In the genomic region with DNA sequence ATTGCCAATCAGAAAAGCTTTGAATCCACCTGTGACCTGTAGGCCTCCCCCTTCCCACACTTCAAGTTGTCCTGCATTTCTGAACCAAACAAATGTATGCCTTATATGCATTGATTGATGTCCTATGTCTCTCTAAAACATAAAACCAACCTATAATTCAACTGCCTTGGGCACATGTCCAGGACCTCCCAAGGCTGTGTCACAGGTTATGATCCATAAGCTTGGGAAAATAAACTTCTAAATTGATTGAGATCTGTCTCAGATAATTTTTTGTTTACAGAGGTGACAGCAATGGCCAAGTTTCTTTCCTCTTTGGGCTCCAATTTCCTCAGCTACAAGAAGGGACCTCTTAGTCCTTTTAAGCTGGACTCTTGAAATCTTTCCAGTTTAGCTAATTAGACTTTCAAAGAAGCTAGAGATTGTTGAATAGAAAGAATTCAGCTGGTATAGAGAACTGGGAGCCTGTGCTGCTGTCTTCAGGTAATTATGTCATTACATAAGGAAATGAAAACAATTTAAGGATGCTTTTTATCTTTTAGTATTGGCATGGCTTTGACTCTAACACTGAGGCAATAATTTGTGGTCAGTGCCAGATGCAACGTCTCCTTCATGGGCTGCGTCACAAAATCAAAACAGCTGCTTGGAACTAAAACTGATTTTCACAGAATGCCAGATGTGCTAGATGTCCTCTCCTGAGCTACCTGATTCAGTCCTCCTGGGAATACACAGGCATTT, we compare ENCODE assay signal across 15 cellular contexts.
DNase-seq lines count a peak whose midpoint lies in the region; ATAC-seq and TF ChIP-seq lines count a peak whose summit lies in the region.
"Had no signal": no experiment of that assay in that cellular context is flagged by ENCODE, and none has a peak within 500 bp of the region (broad histone marks: within the 10 kb centered on the region; RNA-seq: fewer than 3 reads in every experiment).

No MANE protein-coding gene starts in this region.

- no peaks in the 10 kb centered on the region for H3K9me3 Mint-ChIP-seq in CD4-positive, alpha-beta T cell
- no peaks in the 10 kb centered on the region for H3K9me3 Mint-ChIP-seq in HFFc6

- POLR2A ChIA-PET in CD4-positive, alpha-beta T cell (lab: Charles Lee): interaction anchor here (0.7 kb wide), 1 partner anchor 9 kb away, joined by 4 read pairs; no protein-coding TSS in a partner anchor

- H3K27ac ChIP-seq in CD4-positive, alpha-beta T cell (ENCODE audit: low read depth, low read length): no peak overlapping the region
- H3K27ac ChIP-seq in mesenchymal stem cell (ENCODE audit: low read length, poor library complexity, severe bottlenecking): no peak overlapping the region
- H3K27ac ChIP-seq: heart right ventricle, HL-60 had no signal

- intact Hi-C loops in CD4-positive, alpha-beta T cell (cut with DNase I, micrococcal nuclease): no loop called here

- H2BK12ac ChIP-seq in mesenchymal stem cell (ENCODE audit: low read length in 2 of 2): peak overlapping the region; percentile 31 to 90

- WGBS in mesenchymal stem cell: 32% methylated on average over 2 of the region's 2 CpGs

- peaks cover 7% of the 10 kb centered on the region for H3K4me1 ChIP-seq in mesenchymal stem cell (ENCODE audit: control insufficient read depth, insufficient read depth, low read depth, low read length)

- no peak overlapping the region for H3K14ac ChIP-seq in mesenchymal stem cell (ENCODE audit: low read length in 2 of 2)

- H3K27me3 Mint-ChIP-seq in CD4-positive, alpha-beta T cell: no peaks in the 10 kb centered on the region
- no peaks in the 10 kb centered on the region for H3K27me3 Mint-ChIP-seq in HFFc6 (ENCODE audit: insufficient read depth)
- H3K27me3 Mint-ChIP-seq: CD4-positive, alpha-beta memory T cell had no signal

- no peaks in the 10 kb centered on the region for H3K27me3 ChIP-seq in CD4-positive, alpha-beta T cell (ENCODE audit: control insufficient read depth, insufficient read depth, low read length)
- H3K27me3 ChIP-seq in mesenchymal stem cell (ENCODE audit: control insufficient read depth in 1 of 2, insufficient read depth in 1 of 2, low read length in 2 of 2): no peaks in the 10 kb centered on the region
- H3K27me3 ChIP-seq: heart right ventricle had no signal

- no peaks in the 10 kb centered on the region for H3K36me3 Mint-ChIP-seq in CD4-positive, alpha-beta T cell (ENCODE audit: low read depth)
- H3K36me3 Mint-ChIP-seq in HFFc6 (ENCODE audit: low read depth): no peaks in the 10 kb centered on the region
- H3K36me3 Mint-ChIP-seq: CD4-positive, alpha-beta memory T cell had no signal

- H3K23ac ChIP-seq in mesenchymal stem cell (ENCODE audit: low read length in 2 of 2): no peak overlapping the region

- no peak overlapping the region for H2BK120ac ChIP-seq in mesenchymal stem cell (ENCODE audit: low read depth, low read length)

- in situ Hi-C loops in astrocyte of the cerebellum (cut with HindIII; ENCODE audit: low sequenced_read_pairs): loop anchor here (25.0 kb wide), 1 partner anchor 442 kb away; no protein-coding TSS in a partner anchor

- H2BK5ac ChIP-seq in mesenchymal stem cell (ENCODE audit: low read depth, low read length, poor library complexity, severe bottlenecking): no peak overlapping the region

- H4K8ac ChIP-seq in mesenchymal stem cell (ENCODE audit: low read length): no peak overlapping the region

- H3K4me3 Mint-ChIP-seq in CD4-positive, alpha-beta T cell: no peak overlapping the region
- no peak overlapping the region for H3K4me3 Mint-ChIP-seq in HFFc6

- no peak overlapping the region for H2AFZ ChIP-seq in mesenchymal stem cell (ENCODE audit: low read depth, low read length)

- no peak overlapping the region for H3K4me2 ChIP-seq in mesenchymal stem cell (ENCODE audit: low read length, poor library complexity, severe bottlenecking)

- no peaks in the 10 kb centered on the region for H3K36me3 ChIP-seq in mesenchymal stem cell (ENCODE audit: control insufficient read depth in 1 of 2, insufficient read depth in 2 of 2, low read depth in 1 of 2, low read length in 2 of 2)
- H3K36me3 ChIP-seq: heart right ventricle had no signal

- no peaks in the 10 kb centered on the region for H3K9me3 ChIP-seq in CD4-positive, alpha-beta T cell (ENCODE audit: control insufficient read depth, low read length)
- no peaks in the 10 kb centered on the region for H3K9me3 ChIP-seq in mesenchymal stem cell (ENCODE audit: control insufficient read depth, low read length)
- H3K9me3 ChIP-seq: heart right ventricle had no signal

- peak overlapping the region in 1 of 2 experiments; percentile 53 for H3K4ac ChIP-seq in mesenchymal stem cell (ENCODE audit: low read depth in 1 of 2, low read length in 2 of 2)

- CTCF ChIA-PET in CD4-positive, alpha-beta T cell (lab: Charles Lee): interaction anchor here (1.1 to 1.4 kb wide), 2 partner anchors 9 to 12 kb away, joined by 3 read pairs; no protein-coding TSS in a partner anchor

- H3K18ac ChIP-seq in mesenchymal stem cell (ENCODE audit: low read depth in 1 of 2, low read length in 2 of 2): peak overlapping the region; percentile 34 to 80

- no peak overlapping the region for H2AK5ac ChIP-seq in mesenchymal stem cell (ENCODE audit: low read length, severe bottlenecking)

- no peak overlapping the region for H2BK15ac ChIP-seq in mesenchymal stem cell (ENCODE audit: low read depth, poor library complexity, severe bottlenecking)

- H3K9ac ChIP-seq in mesenchymal stem cell (ENCODE audit: low read length): no peak overlapping the region

- H3K4me1 Mint-ChIP-seq in CD4-positive, alpha-beta T cell (ENCODE audit: low read depth): peaks cover 56% of the 10 kb centered on the region
- peaks cover 19% of the 10 kb centered on the region for H3K4me1 Mint-ChIP-seq in HFFc6 (ENCODE audit: low read depth)

- H3K4me3 ChIP-seq in HFF-Myc (replicated peaks; ENCODE audit: low read depth, low read length): no peak overlapping the region
- no peak overlapping the region for H3K4me3 ChIP-seq in astrocyte of the cerebellum (ENCODE audit: low read depth, low read length)
- H3K4me3 ChIP-seq in mesenchymal stem cell (ENCODE audit: insufficient read depth in 1 of 2, low read depth in 1 of 2, low read length in 2 of 2): no peak overlapping the region
- H3K4me3 ChIP-seq: heart right ventricle had no signal

- no peak overlapping the region for H4K91ac ChIP-seq in mesenchymal stem cell (ENCODE audit: low read length)

- no peak for TF ChIP-seq CTCF in CD4-positive, alpha-beta T cell (IDR thresholded peaks at IDR 0.05)
- TF ChIP-seq CTCF in HFF-Myc (IDR thresholded peaks at IDR 0.05; ENCODE audit: low read depth, low read length, missing control alignments) (no peak), astrocyte of the cerebellum (IDR thresholded peaks at IDR 0.05; ENCODE audit: low read depth, low read length, missing control alignments) (no peak), HFFc6 (IDR thresholded peaks at IDR 0.05) (no peak)

- no peak for DNase-seq in CD4-positive, alpha-beta T cell
- DNase-seq in HFF-Myc (ENCODE audit: extremely low read depth, low read depth): peak; percentile 80
- DNase-seq in astrocyte of the cerebellum (ENCODE audit: low read depth): peak; percentile 36
- DNase-seq in mesenchymal stem cell: peak; percentile 62
- no peak for DNase-seq in HFFc6
- no peak for DNase-seq in NCI-H82 treated with DMSO at 0.1 percent for 48 hours (lab: John Stamatoyannopoulos, UW; ENCODE audit: unreplicated experiment)
- DNase-seq: activated CD4-positive, alpha-beta T cell treated with anti-CD3 and anti-CD28 coated beads for 1 hour; CD4-positive, alpha-beta memory T cell; heart right ventricle; NCI-H187 treated with DMSO at 0.1 percent for 48 hours; NCI-H748 treated with DMSO at 0.1 percent for 48 hours had no signal

- no peak for ATAC-seq in CD4-positive, alpha-beta T cell (ENCODE audit: poor library complexity)
- ATAC-seq in GM19463 (IDR thresholded peaks at IDR 0.05; ENCODE audit: unreplicated experiment) (no peak), GM21717 (IDR thresholded peaks at IDR 0.05; ENCODE audit: unreplicated experiment) (no peak)
- ATAC-seq: HCT116 had no signal

- peak overlapping the region; percentile 41 for H3K27ac Mint-ChIP-seq in CD4-positive, alpha-beta T cell
- no peak overlapping the region for H3K27ac Mint-ChIP-seq in HFFc6

- no peaks in the 10 kb centered on the region for H3K79me1 ChIP-seq in mesenchymal stem cell (replicated peaks; ENCODE audit: low read length, poor library complexity, severe bottlenecking)

Comparison
In these comparisons a context has a peak if more than half of its experiments do, and no peak if none do; other contexts are left out.
1. DNase-seq: peak in HFF-Myc (single experiment), astrocyte of the cerebellum (single experiment) and mesenchymal stem cell (single experiment); none in CD4-positive, alpha-beta T cell (0 of 10), HFFc6 (single experiment) and NCI-H82 treated with DMSO at 0.1 percent for 48 hours (single experiment).